8 cellular contexts compared by ENCODE assay signal in the genomic region with DNA sequence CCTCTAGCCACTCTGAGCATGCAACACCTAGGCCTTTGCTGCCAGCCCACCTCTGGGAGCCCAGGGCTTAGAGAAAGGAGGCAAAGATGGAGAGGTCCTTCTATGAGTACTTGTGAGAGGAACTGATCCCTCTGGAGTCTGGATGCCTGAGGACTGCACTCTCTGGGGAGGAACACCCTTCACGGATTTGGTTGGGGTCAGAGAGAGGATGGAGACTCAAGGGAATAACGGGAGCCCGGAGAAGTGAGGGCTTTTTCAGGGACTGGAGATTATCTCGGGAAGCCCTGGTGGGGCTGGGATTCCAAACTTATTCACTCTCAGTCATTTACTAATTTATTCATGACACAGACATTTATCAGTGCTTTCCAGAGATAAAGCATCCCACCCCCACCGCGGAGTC. TPM values are rescaled to one million over a fixed set of nuclear protein-coding genes. Genes with fewer than 3 reads are reported as not detected.
DNase-seq lines count a peak whose midpoint lies in the region; ATAC-seq, FAIRE-seq and TF ChIP-seq lines count a peak whose summit lies in the region.

No MANE protein-coding gene starts in this region.

- H2AFZ ChIP-seq in HepG2 (ENCODE audit: low read length): peak overlapping the region; percentile 57

- H3K4me2 ChIP-seq in HepG2 (ENCODE audit: low read depth, low read length): peak overlapping the region; percentile 94

- no peak for DNase-seq in activated CD4-positive, alpha-beta T cell treated with anti-CD3 and anti-CD28 coated beads for 36 hours
- DNase-seq in activated CD4-positive, alpha-beta T cell treated with anti-CD3 and anti-CD28 coated beads for 48 hours: no peak
- DNase-seq in adipocyte (ENCODE audit: low read depth) (no peak), HepG2 (ENCODE audit: low spot score) (no peak), NCI-H526 (lab: John Stamatoyannopoulos, UW) (no peak)
- no peak for DNase-seq in activated CD4-positive, CD25-positive, alpha-beta regulatory T cell treated with anti-CD3 and anti-CD28 coated beads, Interleukin-2, amount 50 U/mL, for 72 hours

- H3K4me3 ChIP-seq in adipocyte (ENCODE audit: low read length) (peak overlapping the region; percentile 89), HepG2 (replicated peaks in 1 of 3; ENCODE audit: insufficient read depth in 1 of 3, low read depth in 2 of 3, low read length in 3 of 3) (peak overlapping the region; percentile 83 to 91 (median 90); a peak in 4 of 6 replicates)

- intact Hi-C loops in activated CD4-positive, alpha-beta T cell treated with anti-CD3 and anti-CD28 coated beads for 36 hours (cut with DNase I, micrococcal nuclease): loop anchor here (1.0 to 5.0 kb wide), 8 partner anchors 58 to 263 kb away; a partner anchor contains a TSS
- intact Hi-C loops in HepG2 (cut with micrococcal nuclease; ENCODE audit: unreplicated experiment): loop anchor here (2.0 kb wide), 1 partner anchor 64 kb away; no protein-coding TSS in a partner anchor

- ATAC-seq in activated CD4-positive, alpha-beta T cell treated with anti-CD3 and anti-CD28 coated beads for 36 hours: no peak
- ATAC-seq in HepG2 (peak; percentile 10; the same call in 1 of the 3 replicates), esophagus mucosa (no peak)

- H3K27me3 Mint-ChIP-seq in activated CD4-positive, alpha-beta T cell treated with anti-CD3 and anti-CD28 coated beads for 36 hours: no peaks in the 10 kb centered on the region

- 59% methylated on average over 6 of the region's 6 CpGs for WGBS in HepG2 (ENCODE audit: low lambda C conversion rate)

- peaks cover 10% of the 10 kb centered on the region for H3K4me1 Mint-ChIP-seq in activated CD4-positive, alpha-beta T cell treated with anti-CD3 and anti-CD28 coated beads for 36 hours

- H3K27me3 ChIP-seq in adipocyte (replicated peaks; ENCODE audit: control insufficient read depth, insufficient read depth, low read length) (no peaks in the 10 kb centered on the region), HepG2 (ENCODE audit: control insufficient read depth in 1 of 2, insufficient read depth in 2 of 2, low read length in 2 of 2) (peaks cover 2 to 15% of the 10 kb centered on the region in 2 experiments; a peak in 4 of 5 replicates)

- H3K4me3 Mint-ChIP-seq in activated CD4-positive, alpha-beta T cell treated with anti-CD3 and anti-CD28 coated beads for 36 hours: peak overlapping the region; percentile 95

- in situ Hi-C loops in HepG2 (cut with HindIII; ENCODE audit: extremely low pct_ligation_motif_present, low pct_unique_long_range_greater_than_20kb): loop anchor here (10.0 kb wide), 1 partner anchor 274 kb away; no protein-coding TSS in a partner anchor

- no peak for TF ChIP-seq POLR2A in HepG2 (IDR thresholded peaks at IDR 0.05; ENCODE audit: insufficient read depth in 1 of 2, low read depth in 2 of 2, low read length in 2 of 2)

- CTCF ChIA-PET in activated CD4-positive, alpha-beta T cell treated with anti-CD3 and anti-CD28 coated beads for 36 hours (lab: Charles Lee): interaction anchor here (0.6 to 2.6 kb wide), 29 partner anchors 9 to 305 kb away, joined by 3 to 35 read pairs (median 4); a partner anchor contains a TSS
- CTCF ChIA-PET in HepG2 (lab: Yijun Ruan, JAX; ENCODE audit: low intra/inter-chr PET ratio, low total read pairs): interaction anchor here (2.3 kb wide), 1 partner anchor 64 kb away, joined by 11 read pairs; a partner anchor contains a TSS

- H3K36me3 Mint-ChIP-seq in activated CD4-positive, alpha-beta T cell treated with anti-CD3 and anti-CD28 coated beads for 36 hours (ENCODE audit: low read depth): peaks cover 12% of the 10 kb centered on the region

- TF ChIP-seq CTCF in HepG2 (CRISPR knock-in tag; IDR thresholded peaks at IDR 0.05): no peak

- peaks cover 7% of the 10 kb centered on the region for H3K79me2 ChIP-seq in HepG2 (ENCODE audit: insufficient read depth, low read length)

- POLR2A ChIA-PET in activated CD4-positive, alpha-beta T cell treated with anti-CD3 and anti-CD28 coated beads for 36 hours (lab: Charles Lee): interaction anchor here (0.9 to 1.2 kb wide), 2 partner anchors 24 to 65 kb away, joined by 3 to 13 read pairs; a partner anchor contains a TSS
- POLR2A ChIA-PET in HepG2 (lab: Yijun Ruan, JAX): interaction anchor here (0.7 to 1.6 kb wide), 8 partner anchors 9 to 349 kb away, joined by 3 to 31 read pairs (median 5); a partner anchor contains a TSS

- H3K4me1 ChIP-seq in adipocyte (ENCODE audit: control insufficient read depth, insufficient read depth, low read length) (peaks cover 15% of the 10 kb centered on the region), HepG2 (ENCODE audit: insufficient read depth, low read length) (peaks cover 31% of the 10 kb centered on the region)

- no peak overlapping the region for H3K27ac Mint-ChIP-seq in activated CD4-positive, alpha-beta T cell treated with anti-CD3 and anti-CD28 coated beads for 36 hours

- FAIRE-seq in HepG2 (lab: Jason Lieb, UNC): no peak

- no peaks in the 10 kb centered on the region for H3K9me3 Mint-ChIP-seq in activated CD4-positive, alpha-beta T cell treated with anti-CD3 and anti-CD28 coated beads for 36 hours (ENCODE audit: low read depth)

- no peaks in the 10 kb centered on the region for H4K20me1 ChIP-seq in HepG2 (ENCODE audit: insufficient read depth, low read length)

- H3K36me3 ChIP-seq in adipocyte (ENCODE audit: control insufficient read depth, insufficient read depth, low read length, severe bottlenecking): no peaks in the 10 kb centered on the region
- H3K36me3 ChIP-seq in HepG2 (replicated peaks in 1 of 2; ENCODE audit: control insufficient read depth in 1 of 2, insufficient read depth in 2 of 2, low read length in 2 of 2): no peaks in the 10 kb centered on the region

- TF ChIP-seq RAD21 in HepG2 (CRISPR knock-in tag; IDR thresholded peaks at IDR 0.05): no peak

- no peak for TF ChIP-seq EP300 in HepG2 (IDR thresholded peaks at IDR 0.05; ENCODE audit: low read depth in 2 of 2, low read length in 2 of 2)
- no peak for TF ChIP-seq EP300 in HepG2 (CRISPR knock-in tag; IDR thresholded peaks at IDR 0.05; ENCODE audit: borderline replicate concordance)

- H3K27ac ChIP-seq in HepG2 (ENCODE audit: extremely low read length, insufficient read depth, low read length) (no peak overlapping the region), temporal lobe (ENCODE audit: low read depth, low read length) (peak overlapping the region; percentile 51)

- H3K9ac ChIP-seq in adipocyte (ENCODE audit: low read length): peak overlapping the region; percentile 96
- H3K9ac ChIP-seq in HepG2 (ENCODE audit: insufficient read depth, low read depth, low read length): no peak overlapping the region

- H3K9me3 ChIP-seq in adipocyte (ENCODE audit: control insufficient read depth, low read length) (no peaks in the 10 kb centered on the region), HepG2 (ENCODE audit: low read length) (no peaks in the 10 kb centered on the region)

- BruUV-seq in HepG2 (replicated peaks; lab: Mats Ljungman, UMichigan): no TSS peak

RNA-seq across cellular contexts. Expression of a gene that starts 0.4 kb away (rescaled TPM):
- total RNA-seq in activated CD4-positive, alpha-beta T cell treated with anti-CD3 and anti-CD28 coated beads for 36 hours: not detected
- not detected in 2 replicates for total RNA-seq in HepG2 (2016; rRNA removed; fragmentation: Illumina TruSeq; extraction: Trizol)
- total RNA-seq in HepG2 (2016; cell fraction: cytosol; rRNA removed; fragmentation: Illumina TruSeq; extraction: Trizol; ENCODE audit: low read depth): not detected in 2 replicates
- total RNA-seq in HepG2 (2016; cell fraction: insoluble cytoplasmic fraction; rRNA removed; fragmentation: Illumina TruSeq; extraction: Trizol): not detected in 2 replicates
- not detected in 2 replicates for total RNA-seq in HepG2 (2016; cell fraction: membrane; rRNA removed; fragmentation: Illumina TruSeq; extraction: Trizol)
- total RNA-seq in HepG2 (2016; cell fraction: nucleus; rRNA removed; fragmentation: Illumina TruSeq; extraction: Trizol): not detected in 2 replicates
- polyA plus RNA-seq in HepG2 (2011; rRNA removed): not detected in 2 replicates
- polyA plus RNA-seq in HepG2 (2011; cell fraction: cytosol; rRNA removed): not detected in 2 replicates
- not detected in 2 replicates for polyA plus RNA-seq in HepG2 (2011; cell fraction: nucleus; rRNA removed)
- polyA plus RNA-seq in HepG2 (2012): not detected in 2 replicates
- polyA plus RNA-seq in HepG2 (2016; cell fraction: cytosol; fragmentation: Illumina TruSeq; extraction: Trizol; ENCODE audit: low read depth): not detected in 2 replicates
- not detected in 2 replicates for polyA plus RNA-seq in HepG2 (2016; cell fraction: insoluble cytoplasmic fraction; fragmentation: Illumina TruSeq; extraction: Trizol; ENCODE audit: low read depth)
- polyA plus RNA-seq in HepG2 (2016; cell fraction: membrane; fragmentation: Illumina TruSeq; extraction: Trizol; ENCODE audit: low read depth): not detected in 2 replicates
- not detected in 2 replicates for polyA plus RNA-seq in HepG2 (2016; cell fraction: nucleus; fragmentation: Illumina TruSeq; extraction: Trizol; ENCODE audit: insufficient read depth, low read depth)
- polyA minus RNA-seq in HepG2 (2011; rRNA and poly(A)+ RNA removed; ENCODE audit: low replicate concordance): not detected in 2 replicates
- not detected in 2 replicates for polyA minus RNA-seq in HepG2 (2011; cell fraction: cytosol; rRNA and poly(A)+ RNA removed)
- not detected in 2 replicates for polyA minus RNA-seq in HepG2 (2011; cell fraction: nucleus; rRNA and poly(A)+ RNA removed)
- total RNA-seq in temporal lobe: not detected
- not detected for total RNA-seq in esophagus mucosa

RNA-seq across cellular contexts. Expression of a gene that starts 0.5 kb away (rescaled TPM):
- 10 to 100 TPM; 44.6 to 56.3 TPM for total RNA-seq in activated CD4-positive, alpha-beta T cell treated with anti-CD3 and anti-CD28 coated beads for 36 hours
- total RNA-seq in HepG2 (2016; rRNA removed; fragmentation: Illumina TruSeq; extraction: Trizol): 55.8 and 59.3 TPM in 2 replicates
- 52.2 and 57.2 TPM in 2 replicates for total RNA-seq in HepG2 (2016; cell fraction: cytosol; rRNA removed; fragmentation: Illumina TruSeq; extraction: Trizol; ENCODE audit: low read depth)
- 56.8 and 58.5 TPM in 2 replicates for total RNA-seq in HepG2 (2016; cell fraction: insoluble cytoplasmic fraction; rRNA removed; fragmentation: Illumina TruSeq; extraction: Trizol)
- 56.1 and 57.7 TPM in 2 replicates for total RNA-seq in HepG2 (2016; cell fraction: membrane; rRNA removed; fragmentation: Illumina TruSeq; extraction: Trizol)
- 17.8 and 21.4 TPM in 2 replicates for total RNA-seq in HepG2 (2016; cell fraction: nucleus; rRNA removed; fragmentation: Illumina TruSeq; extraction: Trizol)
- polyA plus RNA-seq in HepG2 (2011; rRNA removed): 37.3 and 43.0 TPM in 2 replicates
- 48.9 and 77.5 TPM in 2 replicates for polyA plus RNA-seq in HepG2 (2011; cell fraction: cytosol; rRNA removed)
- 42.4 and 44.7 TPM in 2 replicates for polyA plus RNA-seq in HepG2 (2011; cell fraction: nucleus; rRNA removed)
- 23.3 and 41.2 TPM in 2 replicates for polyA plus RNA-seq in HepG2 (2012)
- polyA plus RNA-seq in HepG2 (2016; cell fraction: cytosol; fragmentation: Illumina TruSeq; extraction: Trizol; ENCODE audit: low read depth): 60.3 and 61.5 TPM in 2 replicates
- polyA plus RNA-seq in HepG2 (2016; cell fraction: insoluble cytoplasmic fraction; fragmentation: Illumina TruSeq; extraction: Trizol; ENCODE audit: low read depth): 63.8 and 68.9 TPM in 2 replicates
- polyA plus RNA-seq in HepG2 (2016; cell fraction: membrane; fragmentation: Illumina TruSeq; extraction: Trizol; ENCODE audit: low read depth): 57.3 and 58.6 TPM in 2 replicates
- 41.8 and 47.8 TPM in 2 replicates for polyA plus RNA-seq in HepG2 (2016; cell fraction: nucleus; fragmentation: Illumina TruSeq; extraction: Trizol; ENCODE audit: insufficient read depth, low read depth)
- 17.7 and 18.6 TPM in 2 replicates for polyA minus RNA-seq in HepG2 (2011; rRNA and poly(A)+ RNA removed; ENCODE audit: low replicate concordance)
- 12.2 and 17.8 TPM in 2 replicates for polyA minus RNA-seq in HepG2 (2011; cell fraction: cytosol; rRNA and poly(A)+ RNA removed)
- 8.8 and 10.2 TPM in 2 replicates for polyA minus RNA-seq in HepG2 (2011; cell fraction: nucleus; rRNA and poly(A)+ RNA removed)
- 5.4 TPM for total RNA-seq in temporal lobe
- total RNA-seq in esophagus mucosa: 37.9 TPM

RNA-seq across cellular contexts. Expression of a gene that starts 2.4 kb away (rescaled TPM):
- total RNA-seq in activated CD4-positive, alpha-beta T cell treated with anti-CD3 and anti-CD28 coated beads for 36 hours: not detected
- total RNA-seq in HepG2 (2016; rRNA removed; fragmentation: Illumina TruSeq; extraction: Trizol) (not detected in 2 replicates), temporal lobe (not detected), esophagus mucosa (0.16 TPM)
- not detected in 2 replicates for total RNA-seq in HepG2 (2016; cell fraction: cytosol; rRNA removed; fragmentation: Illumina TruSeq; extraction: Trizol; ENCODE audit: low read depth)
- not detected in 2 replicates for total RNA-seq in HepG2 (2016; cell fraction: insoluble cytoplasmic fraction; rRNA removed; fragmentation: Illumina TruSeq; extraction: Trizol)
- total RNA-seq in HepG2 (2016; cell fraction: membrane; rRNA removed; fragmentation: Illumina TruSeq; extraction: Trizol): not detected in 2 replicates
- not detected in 2 replicates for total RNA-seq in HepG2 (2016; cell fraction: nucleus; rRNA removed; fragmentation: Illumina TruSeq; extraction: Trizol)
- polyA plus RNA-seq in HepG2 (2011; rRNA removed): not detected in 2 replicates
- not detected in 2 replicates for polyA plus RNA-seq in HepG2 (2011; cell fraction: cytosol; rRNA removed)
- not detected in 2 replicates for polyA plus RNA-seq in HepG2 (2011; cell fraction: nucleus; rRNA removed)
- polyA plus RNA-seq in HepG2 (2012): 0.47 and 0.69 TPM in 2 replicates
- not detected in 2 replicates for polyA plus RNA-seq in HepG2 (2016; cell fraction: cytosol; fragmentation: Illumina TruSeq; extraction: Trizol; ENCODE audit: low read depth)
- polyA plus RNA-seq in HepG2 (2016; cell fraction: insoluble cytoplasmic fraction; fragmentation: Illumina TruSeq; extraction: Trizol; ENCODE audit: low read depth): not detected in 2 replicates
- polyA plus RNA-seq in HepG2 (2016; cell fraction: membrane; fragmentation: Illumina TruSeq; extraction: Trizol; ENCODE audit: low read depth): not detected in 2 replicates
- polyA plus RNA-seq in HepG2 (2016; cell fraction: nucleus; fragmentation: Illumina TruSeq; extraction: Trizol; ENCODE audit: insufficient read depth, low read depth): not detected in 2 replicates
- polyA minus RNA-seq in HepG2 (2011; rRNA and poly(A)+ RNA removed; ENCODE audit: low replicate concordance): not detected in 2 replicates
- not detected in 2 replicates for polyA minus RNA-seq in HepG2 (2011; cell fraction: cytosol; rRNA and poly(A)+ RNA removed)
- not detected in 2 replicates for polyA minus RNA-seq in HepG2 (2011; cell fraction: nucleus; rRNA and poly(A)+ RNA removed)

RNA-seq across cellular contexts. Expression of a gene that starts 8.1 kb away (rescaled TPM):
- total RNA-seq in activated CD4-positive, alpha-beta T cell treated with anti-CD3 and anti-CD28 coated beads for 36 hours: 1 to 10 TPM; 3.0 to 3.2 TPM
- 1.5 and 3.4 TPM in 2 replicates for total RNA-seq in HepG2 (2016; rRNA removed; fragmentation: Illumina TruSeq; extraction: Trizol)
- total RNA-seq in HepG2 (2016; cell fraction: cytosol; rRNA removed; fragmentation: Illumina TruSeq; extraction: Trizol; ENCODE audit: low read depth): 0.71 and 1.3 TPM in 2 replicates
- 1.8 and 3.1 TPM in 2 replicates for total RNA-seq in HepG2 (2016; cell fraction: insoluble cytoplasmic fraction; rRNA removed; fragmentation: Illumina TruSeq; extraction: Trizol)
- total RNA-seq in HepG2 (2016; cell fraction: membrane; rRNA removed; fragmentation: Illumina TruSeq; extraction: Trizol): 1.1 TPM in 2 replicates
- 3.7 and 5.8 TPM in 2 replicates for total RNA-seq in HepG2 (2016; cell fraction: nucleus; rRNA removed; fragmentation: Illumina TruSeq; extraction: Trizol)
- polyA plus RNA-seq in HepG2 (2011; rRNA removed): 8.9 and 9.7 TPM in 2 replicates
- polyA plus RNA-seq in HepG2 (2011; cell fraction: cytosol; rRNA removed): 2.4 and 2.7 TPM in 2 replicates
- polyA plus RNA-seq in HepG2 (2011; cell fraction: nucleus; rRNA removed): 64.0 and 70.5 TPM in 2 replicates
- polyA plus RNA-seq in HepG2 (2012): 6.1 and 6.7 TPM in 2 replicates
- polyA plus RNA-seq in HepG2 (2016; cell fraction: cytosol; fragmentation: Illumina TruSeq; extraction: Trizol; ENCODE audit: low read depth): 0.33 and 0.35 TPM in 2 replicates
- 1.9 and 2.0 TPM in 2 replicates for polyA plus RNA-seq in HepG2 (2016; cell fraction: insoluble cytoplasmic fraction; fragmentation: Illumina TruSeq; extraction: Trizol; ENCODE audit: low read depth)
- polyA plus RNA-seq in HepG2 (2016; cell fraction: membrane; fragmentation: Illumina TruSeq; extraction: Trizol; ENCODE audit: low read depth): 0.60 and 0.72 TPM in 2 replicates
- polyA plus RNA-seq in HepG2 (2016; cell fraction: nucleus; fragmentation: Illumina TruSeq; extraction: Trizol; ENCODE audit: insufficient read depth, low read depth): 15.4 and 19.4 TPM in 2 replicates
- polyA minus RNA-seq in HepG2 (2011; rRNA and poly(A)+ RNA removed; ENCODE audit: low replicate concordance): 9.4 and 12.9 TPM in 2 replicates
- 2.0 and 4.8 TPM in 2 replicates for polyA minus RNA-seq in HepG2 (2011; cell fraction: cytosol; rRNA and poly(A)+ RNA removed)
- 16.1 and 21.8 TPM in 2 replicates for polyA minus RNA-seq in HepG2 (2011; cell fraction: nucleus; rRNA and poly(A)+ RNA removed)
- 3.2 TPM for total RNA-seq in temporal lobe
- total RNA-seq in esophagus mucosa: 19.7 TPM

RNA-seq across cellular contexts. Expression of a gene that starts 10.3 kb away (rescaled TPM):
- total RNA-seq in activated CD4-positive, alpha-beta T cell treated with anti-CD3 and anti-CD28 coated beads for 36 hours: not detected
- total RNA-seq in HepG2 (2016; rRNA removed; fragmentation: Illumina TruSeq; extraction: Trizol) (not detected in 2 replicates), temporal lobe (0.49 TPM), esophagus mucosa (0.68 TPM)
- total RNA-seq in HepG2 (2016; cell fraction: cytosol; rRNA removed; fragmentation: Illumina TruSeq; extraction: Trizol; ENCODE audit: low read depth): not detected in 2 replicates
- not detected in 2 replicates for total RNA-seq in HepG2 (2016; cell fraction: insoluble cytoplasmic fraction; rRNA removed; fragmentation: Illumina TruSeq; extraction: Trizol)
- not detected in 2 replicates for total RNA-seq in HepG2 (2016; cell fraction: membrane; rRNA removed; fragmentation: Illumina TruSeq; extraction: Trizol)
- not detected in 2 replicates for total RNA-seq in HepG2 (2016; cell fraction: nucleus; rRNA removed; fragmentation: Illumina TruSeq; extraction: Trizol)
- polyA plus RNA-seq in HepG2 (2011; rRNA removed): not detected in 2 replicates
- polyA plus RNA-seq in HepG2 (2011; cell fraction: cytosol; rRNA removed): not detected in 2 replicates
- not detected in 2 replicates for polyA plus RNA-seq in HepG2 (2011; cell fraction: nucleus; rRNA removed)
- polyA plus RNA-seq in HepG2 (2012): not detected in 2 replicates
- not detected in 2 replicates for polyA plus RNA-seq in HepG2 (2016; cell fraction: cytosol; fragmentation: Illumina TruSeq; extraction: Trizol; ENCODE audit: low read depth)
- not detected in 2 replicates for polyA plus RNA-seq in HepG2 (2016; cell fraction: insoluble cytoplasmic fraction; fragmentation: Illumina TruSeq; extraction: Trizol; ENCODE audit: low read depth)
- not detected in 2 replicates for polyA plus RNA-seq in HepG2 (2016; cell fraction: membrane; fragmentation: Illumina TruSeq; extraction: Trizol; ENCODE audit: low read depth)
- polyA plus RNA-seq in HepG2 (2016; cell fraction: nucleus; fragmentation: Illumina TruSeq; extraction: Trizol; ENCODE audit: insufficient read depth, low read depth): not detected in 2 replicates
- 0.07 TPM in 1 of 2 replicates, not detected in the other for polyA minus RNA-seq in HepG2 (2011; rRNA and poly(A)+ RNA removed; ENCODE audit: low replicate concordance)
- not detected in 2 replicates for polyA minus RNA-seq in HepG2 (2011; cell fraction: cytosol; rRNA and poly(A)+ RNA removed)
- 0.13 and 0.25 TPM in 2 replicates for polyA minus RNA-seq in HepG2 (2011; cell fraction: nucleus; rRNA and poly(A)+ RNA removed)
